1 cellular context compared by ENCODE assay signal in genomic region chr5:142306077-142306502, GRCh38.
TF ChIP-seq lines count a peak whose summit lies in the region.

No MANE protein-coding gene starts in this region.

TF ChIP-seq in WTC11, 78 proteins besides CTCF, POLR2A, EP300 and RAD21 (continued from another document):
- TF ChIP-seq AFF4 (CRISPR knock-in tag; IDR thresholded peaks at IDR 0.05; ENCODE audit: borderline replicate concordance): no peak
TF ChIP-seq in WTC11: peak in this region for 0.
